ENCODE assay signal across 29 cellular contexts in genomic region chr1:92638498-92638897, GRCh38.
"Had no signal": no experiment of that assay in that cellular context is flagged by ENCODE, and none has a peak within 500 bp of the region (broad histone marks: within the 10 kb centered on the region; RNA-seq: fewer than 3 reads in every experiment).

No MANE protein-coding gene starts in this region.

- FAIRE-seq: islet of Langerhans had no signal

- H3K9me3 ChIP-seq: left lung, ovary, prostate gland, stomach, testis, thyroid gland, transverse colon, upper lobe of left lung, vagina had no signal

- H3K36me3 ChIP-seq: ovary, prostate gland had no signal

- H3K27me3 ChIP-seq: left lung, ovary, stomach, testis, thyroid gland, transverse colon, upper lobe of left lung, vagina had no signal

- H3K27ac ChIP-seq: left lung, ovary, prostate gland, skin epidermis, stomach, testis, thyroid gland, transverse colon, upper lobe of left lung, vagina had no signal

- ATAC-seq: left colon; left lung; natural killer cell; right cardiac atrium; sciatic nerve; stimulated activated naive B cell treated with anti-CD40 and anti-IgM and Interleukin-4, amounts not matched to agents 10 μg/mL and 1 μg/mL and 100 μg/mL, for 72 hours; stimulated activated naive CD8-positive, alpha-beta T cell treated with anti-CD3 and anti-CD28 coated beads, Interleukin-15, Interleukin-2, amounts not matched to agents 100 U/mL and 50 U/mL, for 24 hours had no signal

- H3K4me3 ChIP-seq: left lung, lung, ovary, prostate gland, skin epidermis, stomach, testis, thyroid gland, transverse colon, upper lobe of left lung, vagina had no signal

- DNase-seq: hippocampal formation; immature natural killer cell; kidney; left colon; left lung; mesendoderm; naive B cell; natural killer cell; nephron progenitor cell; ovary; retina; right cardiac atrium; stimulated activated CD4-positive, alpha-beta T cell treated with anti-CD3 and anti-CD28 coated beads, Interleukin-12 subunit alpha, Interleukin-12 subunit beta, amount 100 ng/mL, for 4 hours; stimulated activated CD4-positive, alpha-beta T cell treated with anti-CD3 and anti-CD28 coated beads, Interleukin-15, amount 100 ng/mL, for 24 hours; stimulated activated CD4-positive, alpha-beta T cell treated with anti-CD3 and anti-CD28 coated beads, Interleukin-2, amount 100 ng/mL, for 24 hours; stimulated activated CD4-positive, alpha-beta T cell treated with anti-CD3 and anti-CD28 coated beads, Interleukin-4, amount 100 ng/mL, for 1 hour; stimulated activated naive B cell treated with anti-CD40 and anti-IgM and Interleukin-4, amounts not matched to agents 10 μg/mL and 1 μg/mL and 100 μg/mL, for 72 hours; stimulated activated naive CD8-positive, alpha-beta T cell treated with anti-CD3 and anti-CD28 coated beads, Interleukin-15, Interleukin-2, amounts not matched to agents 100 U/mL and 50 U/mL, for 24 hours; stomach; testis; thyroid gland; transverse colon; upper lobe of left lung had no signal

- H3K4me1 ChIP-seq: left lung, prostate gland, stomach, testis, thyroid gland, transverse colon, upper lobe of left lung, vagina had no signal
